28 cellular contexts compared by ENCODE assay signal in genomic region chr5:118095100-118095499, GRCh38.
DNase-seq lines count a peak whose midpoint lies in the region; ATAC-seq and TF ChIP-seq lines count a peak whose summit lies in the region.
"Had no signal": no experiment of that assay in that cellular context is flagged by ENCODE, and none has a peak within 500 bp of the region (broad histone marks: within the 10 kb centered on the region; RNA-seq: fewer than 3 reads in every experiment).

No MANE protein-coding gene starts in this region.

- H2AK5ac ChIP-seq in mesenchymal stem cell (ENCODE audit: low read length, severe bottlenecking) = no peak overlapping the region

- H3K4me3 ChIP-seq in mesenchymal stem cell (ENCODE audit: insufficient read depth in 1 of 2, low read depth in 1 of 2, low read length in 2 of 2) = no peak overlapping the region
- no peak overlapping the region for H3K4me3 ChIP-seq in retinal pigment epithelial cell (ENCODE audit: low read length)
- H3K4me3 ChIP-seq: left ventricle myocardium inferior, ovary, PC-9, right atrium auricular region, smooth muscle cell had no signal

- H3K36me3 Mint-ChIP-seq in brain = no peaks in the 10 kb centered on the region
- no peaks in the 10 kb centered on the region for H3K36me3 Mint-ChIP-seq in activated naive CD8-positive, alpha-beta T cell treated with anti-CD3 and anti-CD28 coated beads for 36 hours
- H3K36me3 Mint-ChIP-seq: immature natural killer cell, naive B cell had no signal

- H3K9me3 Mint-ChIP-seq in brain = no peaks in the 10 kb centered on the region
- peaks cover under 1% of the 10 kb centered on the region for H3K9me3 Mint-ChIP-seq in activated naive CD8-positive, alpha-beta T cell treated with anti-CD3 and anti-CD28 coated beads for 36 hours

- no peaks in the 10 kb centered on the region for H3K9me3 ChIP-seq in mesenchymal stem cell (ENCODE audit: control insufficient read depth, low read length)
- H3K9me3 ChIP-seq: BE2C, left ventricle myocardium inferior, ovary, right atrium auricular region had no signal

- no peak overlapping the region for H4K91ac ChIP-seq in mesenchymal stem cell (ENCODE audit: low read length)

- H3K4me1 ChIP-seq in mesenchymal stem cell (ENCODE audit: control insufficient read depth, insufficient read depth, low read depth, low read length) = no peaks in the 10 kb centered on the region
- H3K4me1 ChIP-seq: right atrium auricular region had no signal

- no peak overlapping the region for H2BK5ac ChIP-seq in mesenchymal stem cell (ENCODE audit: low read depth, low read length, poor library complexity, severe bottlenecking)

- H3K4me2 ChIP-seq in mesenchymal stem cell (ENCODE audit: low read length, poor library complexity, severe bottlenecking) = no peak overlapping the region
- H3K4me2 ChIP-seq: PC-9, smooth muscle cell had no signal

- TF ChIP-seq CTCF in brain (conservative IDR thresholded peaks at IDR 0.05) (no peak), retinal pigment epithelial cell (conservative IDR thresholded peaks at IDR 0.05; ENCODE audit: low read depth, low read length) (no peak)

- no peak overlapping the region for H3K14ac ChIP-seq in mesenchymal stem cell (ENCODE audit: low read length in 2 of 2)

- no peak overlapping the region for H2BK120ac ChIP-seq in mesenchymal stem cell (ENCODE audit: low read depth, low read length)

- H2AFZ ChIP-seq in mesenchymal stem cell (ENCODE audit: low read depth, low read length) = no peak overlapping the region
- H2AFZ ChIP-seq: PC-9 had no signal

- no peak for ATAC-seq in GM21526 (IDR thresholded peaks at IDR 0.05; ENCODE audit: low FRiP score, unreplicated experiment)
- ATAC-seq: HCT116, SK-N-SH treated with all-trans-retinoic acid at 6 μM for 48 hours, T-helper 17 cell had no signal

- H3K27ac Mint-ChIP-seq in brain = peak overlapping the region in 4 of 5 experiments; percentile 58 to 80 (median 78)
- H3K27ac Mint-ChIP-seq in activated naive CD8-positive, alpha-beta T cell treated with anti-CD3 and anti-CD28 coated beads for 36 hours = no peak overlapping the region
- H3K27ac Mint-ChIP-seq: immature natural killer cell, naive B cell, T-helper 17 cell had no signal

- peak overlapping the region in 1 of 5 experiments; percentile 30 for H3K4me3 Mint-ChIP-seq in brain
- H3K4me3 Mint-ChIP-seq in activated naive CD8-positive, alpha-beta T cell treated with anti-CD3 and anti-CD28 coated beads for 36 hours = no peak overlapping the region
- H3K4me3 Mint-ChIP-seq: immature natural killer cell, naive B cell, T-helper 17 cell had no signal

- no peak overlapping the region for H2BK15ac ChIP-seq in mesenchymal stem cell (ENCODE audit: low read depth, poor library complexity, severe bottlenecking)

- H3K79me1 ChIP-seq in mesenchymal stem cell (replicated peaks; ENCODE audit: low read length, poor library complexity, severe bottlenecking) = no peaks in the 10 kb centered on the region

- no peaks in the 10 kb centered on the region for H3K27me3 Mint-ChIP-seq in brain
- no peaks in the 10 kb centered on the region for H3K27me3 Mint-ChIP-seq in activated naive CD8-positive, alpha-beta T cell treated with anti-CD3 and anti-CD28 coated beads for 36 hours
- H3K27me3 Mint-ChIP-seq: naive B cell, T-helper 17 cell had no signal

- H3K27me3 ChIP-seq in mesenchymal stem cell (ENCODE audit: control insufficient read depth in 1 of 2, insufficient read depth in 1 of 2, low read length in 2 of 2) = no peaks in the 10 kb centered on the region
- H3K27me3 ChIP-seq: BE2C, ovary, right atrium auricular region had no signal

- WGBS in mesenchymal stem cell = no CpG with 5 or more reads among the region's 2 CpGs

- H3K9ac ChIP-seq in mesenchymal stem cell (ENCODE audit: low read length) = no peak overlapping the region

- no peak overlapping the region for H4K8ac ChIP-seq in mesenchymal stem cell (ENCODE audit: low read length)

- H3K4ac ChIP-seq in mesenchymal stem cell (ENCODE audit: low read depth in 1 of 2, low read length in 2 of 2) = no peak overlapping the region

- H2BK12ac ChIP-seq in mesenchymal stem cell (ENCODE audit: low read length in 2 of 2) = no peak overlapping the region

- no peak overlapping the region for H3K23ac ChIP-seq in mesenchymal stem cell (ENCODE audit: low read length in 2 of 2)

- H3K18ac ChIP-seq in mesenchymal stem cell (ENCODE audit: low read depth in 1 of 2, low read length in 2 of 2) = no peak overlapping the region

- peaks cover 23% of the 10 kb centered on the region for H3K4me1 Mint-ChIP-seq in brain
- H3K4me1 Mint-ChIP-seq in activated naive CD8-positive, alpha-beta T cell treated with anti-CD3 and anti-CD28 coated beads for 36 hours = no peaks in the 10 kb centered on the region
- H3K4me1 Mint-ChIP-seq: immature natural killer cell, naive B cell, T-helper 17 cell had no signal

- H3K27ac ChIP-seq in mesenchymal stem cell (ENCODE audit: low read length, poor library complexity, severe bottlenecking) = no peak overlapping the region
- H3K27ac ChIP-seq: left ventricle myocardium inferior, ovary, PC-9, right atrium auricular region had no signal

- no peaks in the 10 kb centered on the region for H3K36me3 ChIP-seq in mesenchymal stem cell (ENCODE audit: control insufficient read depth in 1 of 2, insufficient read depth in 2 of 2, low read depth in 1 of 2, low read length in 2 of 2)
- H3K36me3 ChIP-seq: BE2C, left ventricle myocardium inferior, ovary, right atrium auricular region had no signal

- DNase-seq in EH (ENCODE audit: low read depth) (peak; percentile 1), mesenchymal stem cell (peak; percentile 15), retinal pigment epithelial cell (ENCODE audit: low read depth) (peak; percentile 34), SKM-1 treated with dmso at 0.1 percent for 144 hours (lab: John Stamatoyannopoulos, UW; ENCODE audit: unreplicated experiment) (no peak)
- DNase-seq in activated naive CD8-positive, alpha-beta T cell treated with anti-CD3 and anti-CD28 coated beads for 36 hours = no peak
- DNase-seq: activated CD4-positive, alpha-beta T cell treated with anti-CD3 and anti-CD28 coated beads, Interleukin-2, amount 50 U/mL, for 48 hours; activated naive CD4-positive, alpha-beta T cell treated with Interleukin-2 at 50 U/mL for 16 hours; BE2C; GDM1; hypothalamus; immature natural killer cell; Kasumi-1; left ventricle myocardium inferior; midbrain; naive B cell; NCI-H1417 treated with DMSO at 0.1 percent for 48 hours; NCI-H2029 treated with DMSO at 0.1 percent for 48 hours; NCI-H2227 treated with DMSO at 0.1 percent for 48 hours; ovary; PC-9; stimulated activated naive CD4-positive, alpha-beta T cell treated with Interleukin-2 at 50 U/mL for 16 hours; T-helper 17 cell had no signal

Comparison
In these comparisons a context has a peak if more than half of its experiments do, and no peak if none do; other contexts are left out.
1. DNase-seq: peak in EH (single experiment), mesenchymal stem cell (single experiment) and retinal pigment epithelial cell (single experiment); none in SKM-1 treated with dmso at 0.1 percent for 144 hours (single experiment) and activated naive CD8-positive, alpha-beta T cell treated with anti-CD3 and anti-CD28 coated beads for 36 hours (single experiment).